Comparison of ENCODE assay signal across 1 cellular context in genomic region chrX:1652011-1652811, GRCh38.
A peak's percentile ranks its signal among the peaks of the same experiment; 100 is the strongest.
TF ChIP-seq lines count a peak whose summit lies in the region.

No MANE protein-coding gene starts in this region.

TF ChIP-seq in GM23338, 12 proteins besides CTCF, POLR2A, EP300 and RAD21:
- TF ChIP-seq, protein P1, sequence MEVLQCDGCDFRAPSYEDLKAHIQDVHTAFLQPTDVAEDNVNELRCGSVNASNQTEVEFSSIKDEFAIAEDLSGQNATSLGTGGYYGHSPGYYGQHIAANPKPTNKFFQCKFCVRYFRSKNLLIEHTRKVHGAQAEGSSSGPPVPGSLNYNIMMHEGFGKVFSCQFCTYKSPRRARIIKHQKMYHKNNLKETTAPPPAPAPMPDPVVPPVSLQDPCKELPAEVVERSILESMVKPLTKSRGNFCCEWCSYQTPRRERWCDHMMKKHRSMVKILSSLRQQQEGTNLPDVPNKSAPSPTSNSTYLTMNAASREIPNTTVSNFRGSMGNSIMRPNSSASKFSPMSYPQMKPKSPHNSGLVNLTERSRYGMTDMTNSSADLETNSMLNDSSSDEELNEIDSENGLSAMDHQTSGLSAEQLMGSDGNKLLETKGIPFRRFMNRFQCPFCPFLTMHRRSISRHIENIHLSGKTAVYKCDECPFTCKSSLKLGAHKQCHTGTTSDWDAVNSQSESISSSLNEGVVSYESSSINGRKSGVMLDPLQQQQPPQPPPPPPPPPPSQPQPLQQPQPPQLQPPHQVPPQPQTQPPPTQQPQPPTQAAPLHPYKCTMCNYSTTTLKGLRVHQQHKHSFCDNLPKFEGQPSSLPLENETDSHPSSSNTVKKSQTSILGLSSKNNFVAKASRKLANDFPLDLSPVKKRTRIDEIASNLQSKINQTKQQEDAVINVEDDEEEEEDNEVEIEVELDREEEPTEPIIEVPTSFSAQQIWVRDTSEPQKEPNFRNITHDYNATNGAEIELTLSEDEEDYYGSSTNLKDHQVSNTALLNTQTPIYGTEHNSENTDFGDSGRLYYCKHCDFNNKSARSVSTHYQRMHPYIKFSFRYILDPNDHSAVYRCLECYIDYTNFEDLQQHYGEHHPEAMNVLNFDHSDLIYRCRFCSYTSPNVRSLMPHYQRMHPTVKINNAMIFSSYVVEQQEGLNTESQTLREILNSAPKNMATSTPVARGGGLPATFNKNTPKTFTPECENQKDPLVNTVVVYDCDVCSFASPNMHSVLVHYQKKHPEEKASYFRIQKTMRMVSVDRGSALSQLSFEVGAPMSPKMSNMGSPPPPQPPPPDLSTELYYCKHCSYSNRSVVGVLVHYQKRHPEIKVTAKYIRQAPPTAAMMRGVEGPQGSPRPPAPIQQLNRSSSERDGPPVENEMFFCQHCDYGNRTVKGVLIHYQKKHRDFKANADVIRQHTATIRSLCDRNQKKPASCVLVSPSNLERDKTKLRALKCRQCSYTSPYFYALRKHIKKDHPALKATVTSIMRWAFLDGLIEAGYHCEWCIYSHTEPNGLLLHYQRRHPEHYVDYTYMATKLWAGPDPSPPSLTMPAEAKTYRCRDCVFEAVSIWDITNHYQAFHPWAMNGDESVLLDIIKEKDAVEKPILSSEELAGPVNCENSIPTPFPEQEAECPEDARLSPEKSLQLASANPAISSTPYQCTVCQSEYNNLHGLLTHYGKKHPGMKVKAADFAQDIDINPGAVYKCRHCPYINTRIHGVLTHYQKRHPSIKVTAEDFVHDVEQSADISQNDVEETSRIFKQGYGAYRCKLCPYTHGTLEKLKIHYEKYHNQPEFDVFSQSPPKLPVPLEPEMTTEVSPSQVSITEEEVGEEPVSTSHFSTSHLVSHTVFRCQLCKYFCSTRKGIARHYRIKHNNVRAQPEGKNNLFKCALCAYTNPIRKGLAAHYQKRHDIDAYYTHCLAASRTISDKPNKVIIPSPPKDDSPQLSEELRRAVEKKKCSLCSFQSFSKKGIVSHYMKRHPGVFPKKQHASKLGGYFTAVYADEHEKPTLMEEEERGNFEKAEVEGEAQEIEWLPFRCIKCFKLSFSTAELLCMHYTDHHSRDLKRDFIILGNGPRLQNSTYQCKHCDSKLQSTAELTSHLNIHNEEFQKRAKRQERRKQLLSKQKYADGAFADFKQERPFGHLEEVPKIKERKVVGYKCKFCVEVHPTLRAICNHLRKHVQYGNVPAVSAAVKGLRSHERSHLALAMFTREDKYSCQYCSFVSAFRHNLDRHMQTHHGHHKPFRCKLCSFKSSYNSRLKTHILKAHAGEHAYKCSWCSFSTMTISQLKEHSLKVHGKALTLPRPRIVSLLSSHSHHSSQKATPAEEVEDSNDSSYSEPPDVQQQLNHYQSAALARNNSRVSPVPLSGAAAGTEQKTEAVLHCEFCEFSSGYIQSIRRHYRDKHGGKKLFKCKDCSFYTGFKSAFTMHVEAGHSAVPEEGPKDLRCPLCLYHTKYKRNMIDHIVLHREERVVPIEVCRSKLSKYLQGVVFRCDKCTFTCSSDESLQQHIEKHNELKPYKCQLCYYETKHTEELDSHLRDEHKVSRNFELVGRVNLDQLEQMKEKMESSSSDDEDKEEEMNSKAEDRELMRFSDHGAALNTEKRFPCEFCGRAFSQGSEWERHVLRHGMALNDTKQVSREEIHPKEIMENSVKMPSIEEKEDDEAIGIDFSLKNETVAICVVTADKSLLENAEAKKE (CRISPR knock-in tag; IDR thresholded peaks at IDR 0.05) = peak; percentile 48; the same call in 1 of the 2 replicates
- 0 out of 2 replicates have a peak, but pooled peaks have one; percentile 16 for TF ChIP-seq CREB1 (CRISPR knock-in tag; IDR thresholded peaks at IDR 0.05; ENCODE audit: low read depth)
